8 cellular contexts compared by ENCODE assay signal in genomic region chr14:77098470-77099353, GRCh38. TPM values are rescaled to one million over a fixed set of nuclear protein-coding genes. Genes with fewer than 3 reads are reported as not detected.
DNase-seq lines count a peak whose midpoint lies in the region; ATAC-seq and TF ChIP-seq lines count a peak whose summit lies in the region.

No MANE protein-coding gene starts in this region.

- H3K9me3 ChIP-seq in right atrium auricular region, result no peaks in the 10 kb centered on the region
- no peaks in the 10 kb centered on the region for H3K9me3 ChIP-seq in prostate gland

- H3K27ac ChIP-seq in right atrium auricular region (peak overlapping the region; percentile 96 to 97), prostate gland (peak overlapping the region; percentile 98 to 100)

- intact Hi-C loops in prostate gland (cut with DNase I), result loop anchor here (5.0 kb wide), 2 partner anchors 71 to 224 kb away; partner anchors contain the start of genes GSTZ1, IRF2BPL and POMT2

- peaks cover 0 to 67% of the 10 kb centered on the region in 2 donors for H3K4me1 ChIP-seq in right atrium auricular region
- H3K4me1 ChIP-seq in prostate gland (replicated peaks), result peaks cover 4% of the 10 kb centered on the region

- in situ Hi-C loops in G401 (cut with HindIII; ENCODE audit: low sequenced_read_pairs), result no loop called here

- H3K4me3 ChIP-seq in right atrium auricular region (peak overlapping the region; percentile 74 to 80), prostate gland (peak overlapping the region; percentile 78 to 99)

- H3K27me3 ChIP-seq in right atrium auricular region (no peaks in the 10 kb centered on the region), prostate gland (replicated peaks; ENCODE audit: insufficient read depth) (no peaks in the 10 kb centered on the region)

- TF ChIP-seq CTCF in right atrium auricular region (IDR thresholded peaks at IDR 0.05), result no peak
- TF ChIP-seq CTCF in prostate gland (IDR thresholded peaks at IDR 0.05), result no peak
- TF ChIP-seq CTCF in GM10248 (IDR thresholded peaks at IDR 0.05; ENCODE audit: control extremely low read depth, extremely low read depth, low read depth, missing control alignments), result no peak

- CTCF ChIA-PET in GM10248 (lab: Yijun Ruan, JAX), result interaction anchor here (0.9 to 6.4 kb wide), 15 partner anchors 9 to 226 kb away, joined by 3 to 68 read pairs (median 5); no protein-coding TSS in a partner anchor

- DNase-seq in G401 (ENCODE audit: low spot score) (peak; percentile 96), NCI-H1694 treated with DMSO at 0.1 percent for 48 hours (lab: John Stamatoyannopoulos, UW) (peak; percentile 59), amygdala (lab: John Stamatoyannopoulos, UW) (peak in 53 of 56 donors; percentile 29 to 87 (median 69)), right atrium auricular region (ENCODE audit: low spot score) (peak; percentile 73), prostate gland (ENCODE audit: low spot score) (peak; percentile 63), GM10248 (ENCODE audit: extremely low spot score) (no peak), retina (no peak)

- TF ChIP-seq POLR2A in prostate gland (IDR thresholded peaks at IDR 0.05), result no peak

- POLR2A ChIA-PET in GM10248 (lab: Yijun Ruan, JAX), result interaction anchor here (0.8 kb wide), 1 partner anchor 11 kb away, joined by 3 read pairs; no protein-coding TSS in a partner anchor

- H3K36me3 ChIP-seq in right atrium auricular region (no peaks in the 10 kb centered on the region), prostate gland (no peaks in the 10 kb centered on the region)

- no peak for ATAC-seq in GM21381 (IDR thresholded peaks at IDR 0.05; ENCODE audit: unreplicated experiment)

- 3% methylated on average over 27 of the region's 27 CpGs for WGBS in prostate gland

RNA-seq across cellular contexts. Expression of gene CIPC, which starts 0.7 kb away (rescaled TPM):
- 30.5 and 32.2 TPM in 2 replicates for total RNA-seq in G401 (2014; rRNA removed; shearing (Covaris generic))
- total RNA-seq in right atrium auricular region (10 to 100 TPM; 64.7 to 87.8 TPM), prostate gland (10 to 100 TPM; 45.1 to 63.3 TPM)

RNA-seq across cellular contexts. Expression of gene ZDHHC22, which starts 42.9 kb away (rescaled TPM):
- 0.25 TPM in 1 of 2 replicates, not detected in the other for total RNA-seq in G401 (2014; rRNA removed; shearing (Covaris generic))
- not detected for total RNA-seq in right atrium auricular region
- under 1 TPM in 1 of 2 donors, not detected in 1; 0.11 TPM for total RNA-seq in prostate gland

Comparison
In these comparisons a context has a peak if more than half of its experiments do, and no peak if none do; other contexts are left out.
1. DNase-seq: peak in G401 (single experiment), NCI-H1694 treated with DMSO at 0.1 percent for 48 hours (single experiment), amygdala (53 of 56), right atrium auricular region (single experiment) and prostate gland (single experiment); none in GM10248 (single experiment) and retina (single experiment).